In genomic region chr3:37967252-37967881, GRCh38 we compare ENCODE assay signal across 8 cellular contexts. TPM values are rescaled to one million over a fixed set of nuclear protein-coding genes. Genes with fewer than 3 reads are reported as not detected.
A peak's percentile ranks its signal among the peaks of the same experiment; 100 is the strongest.
DNase-seq lines count a peak whose midpoint lies in the region; ATAC-seq and TF ChIP-seq lines count a peak whose summit lies in the region.

No MANE protein-coding gene starts in this region.

- H3K36me3 ChIP-seq in MG63 = no peaks in the 10 kb centered on the region
- peaks cover 0 to 6% (median 0%) of the 10 kb centered on the region in 4 donors for H3K36me3 ChIP-seq in liver (ENCODE audit: control insufficient read depth in 4 of 4, insufficient read depth in 3 of 4, low read depth in 1 of 4, low read length in 3 of 4)

- ATAC-seq in GM21381 (IDR thresholded peaks at IDR 0.05; ENCODE audit: unreplicated experiment) = peak; percentile 69
- no peak for ATAC-seq in GM18858 (IDR thresholded peaks at IDR 0.05; ENCODE audit: unreplicated experiment)

- TF ChIP-seq CTCF in choroid plexus epithelial cell (conservative IDR thresholded peaks at IDR 0.05; ENCODE audit: low read depth, low read length) (peak; percentile 99), liver (IDR thresholded peaks at IDR 0.05; ENCODE audit: low read depth, low read length, missing input control) (peak; percentile 84)

- no peak overlapping the region for H3K27ac ChIP-seq in liver (ENCODE audit: low read depth in 1 of 2, low read length in 2 of 2)

- TF ChIP-seq RAD21 in liver (IDR thresholded peaks at IDR 0.05) = peak; percentile 93 to 98

- H3K9me3 ChIP-seq in MG63 (no peaks in the 10 kb centered on the region), liver (ENCODE audit: control insufficient read depth in 4 of 4, low read length in 3 of 4) (no peaks in the 10 kb centered on the region)

- H3K27me3 ChIP-seq in MG63 (no peaks in the 10 kb centered on the region), liver (ENCODE audit: control insufficient read depth in 4 of 4, insufficient read depth in 4 of 4, low read length in 3 of 4) (no peaks in the 10 kb centered on the region)

- H3K4me1 ChIP-seq in liver (ENCODE audit: control insufficient read depth in 4 of 4, insufficient read depth in 4 of 4, low read length in 3 of 4) = peaks cover 6 to 45% (median 34%) of the 10 kb centered on the region in 4 donors

- no peak overlapping the region for H3K4me3 ChIP-seq in MG63
- H3K4me3 ChIP-seq in choroid plexus epithelial cell (ENCODE audit: low read depth, low read length) = no peak overlapping the region
- H3K4me3 ChIP-seq in liver (ENCODE audit: low read depth in 1 of 3, low read length in 3 of 3) = no peak overlapping the region

- 50% methylated on average over 7 of the region's 7 CpGs for WGBS in liver

- no peak overlapping the region for H3K9ac ChIP-seq in liver (ENCODE audit: low read depth in 1 of 2, low read length in 2 of 2)

- DNase-seq in DMS114 treated with DMSO at 0.1 percent for 48 hours (lab: John Stamatoyannopoulos, UW; ENCODE audit: unreplicated experiment) (peak; percentile 30), MG63 (peak; percentile 39), choroid plexus epithelial cell (ENCODE audit: low read depth) (peak; percentile 82)
- DNase-seq in activated CD4-positive, alpha-beta T cell treated with anti-CD3 and anti-CD28 coated beads for 24 hours (ENCODE audit: low read depth in 2 of 2) = peak; percentile 36 to 53
- peak; percentile 30 for DNase-seq in stimulated activated CD8-positive, alpha-beta memory T cell treated with anti-CD3 and anti-CD28 coated beads, Interleukin-15, amount 100 ng/mL, for 1 hour (ENCODE audit: low read depth)

TF ChIP-seq in liver, 16 proteins besides CTCF, POLR2A, EP300 and RAD21:
- TF ChIP-seq ATF3 (IDR thresholded peaks at IDR 0.05) = no peak
- peak; percentile 28 for TF ChIP-seq YY1 (IDR thresholded peaks at IDR 0.05)
- peak in 1 of 2 donors; percentile 8 for TF ChIP-seq RXRA (IDR thresholded peaks at IDR 0.05)

RNA-seq across cellular contexts. Expression of gene VILL, which starts 23.2 kb away (rescaled TPM):
- total RNA-seq in MG63 (2014; rRNA removed; shearing (Covaris generic); ENCODE audit: low replicate concordance) = 0.15 and 4.4 TPM in 2 replicates
- 1 to 10 TPM; 2.2 to 3.5 TPM for total RNA-seq in liver
- 1 to 10 TPM in 1 of 2 donors, under 1 TPM in 1; 0.88 to 1.1 TPM for polyA plus RNA-seq in liver

Comparison
In these comparisons a context has a peak if more than half of its experiments do, and no peak if none do; other contexts are left out.
1. DNase-seq: peak in every context shown above with its lines; median percentile 82 in choroid plexus epithelial cell; 44 in activated CD4-positive, alpha-beta T cell treated with anti-CD3 and anti-CD28 coated beads for 24 hours; 39 in MG63; 30 in DMS114 treated with DMSO at 0.1 percent for 48 hours; 30 in stimulated activated CD8-positive, alpha-beta memory T cell treated with anti-CD3 and anti-CD28 coated beads, Interleukin-15, amount 100 ng/mL, for 1 hour.